8 cellular contexts compared by ENCODE assay signal in genomic region chr10:6579904-6580278, GRCh38. TPM values are rescaled to one million over a fixed set of nuclear protein-coding genes. Genes with fewer than 3 reads are reported as not detected.
DNase-seq lines count a peak whose midpoint lies in the region; ATAC-seq, FAIRE-seq and TF ChIP-seq lines count a peak whose summit lies in the region.

Gene PRKCQ, minus strand, starts transcription at chr10:6580276. Its CDS starts 65,141 bp downstream, at chr10:6515135.

- peaks cover 4% of the 10 kb centered on the region; the same call in 1 of the 2 replicates for H3K4me1 ChIP-seq in iPS DF 6.9 (ENCODE audit: control insufficient read depth, insufficient read depth, low read length)
- H3K4me1 ChIP-seq in small intestine (ENCODE audit: control insufficient read depth in 2 of 2, insufficient read depth in 1 of 2, low read depth in 1 of 2, low read length in 1 of 2) = no peaks in the 10 kb centered on the region

- in situ Hi-C loops in GM13977 (cut with MboI; ENCODE audit: low pct_unique_long_range_greater_than_20kb, low sequenced_read_pairs, unreplicated experiment) = no loop called here

- no peaks in the 10 kb centered on the region; the same call in 1 of the 2 replicates for H3K36me3 ChIP-seq in iPS DF 6.9 (ENCODE audit: control insufficient read depth, insufficient read depth, low read length)
- no peaks in the 10 kb centered on the region for H3K36me3 ChIP-seq in small intestine (ENCODE audit: control insufficient read depth in 2 of 2, insufficient read depth in 2 of 2, low read length in 2 of 2)

- POLR2A ChIA-PET in activated CD8-positive, alpha-beta memory T cell treated with anti-CD3 and anti-CD28 coated beads for 36 hours (lab: Charles Lee) = interaction anchor here (1.7 to 2.8 kb wide), 3 partner anchors 27 to 87 kb away, joined by 6 to 11 read pairs (median 8); no protein-coding TSS in a partner anchor

- no peak for TF ChIP-seq CTCF in GM13977 (IDR thresholded peaks at IDR 0.05; ENCODE audit: extremely low read depth, insufficient read depth, missing control alignments)

- no peaks in the 10 kb centered on the region for H3K9me3 Mint-ChIP-seq in activated naive CD4-positive, alpha-beta T cell treated with anti-CD3 and anti-CD28 coated beads, Interleukin-2, amount 50 U/mL, for 72 hours

- no CpG with 5 or more reads among the region's 41 CpGs for WGBS in iPS DF 6.9 (ENCODE audit: insufficient coverage, insufficient read length)
- 0 to 1% (median 1%) methylated on average over 30 to 41 of the region's 41 CpGs for WGBS in small intestine, 3 donors

- no peak for FAIRE-seq in small intestine (lab: Jason Lieb, UNC)

- no peaks in the 10 kb centered on the region for H3K27me3 ChIP-seq in iPS DF 6.9 (ENCODE audit: control insufficient read depth, insufficient read depth, low read length)
- H3K27me3 ChIP-seq in small intestine (ENCODE audit: control insufficient read depth in 2 of 2, insufficient read depth in 2 of 2, low read length in 2 of 2) = no peaks in the 10 kb centered on the region

- CTCF ChIA-PET in activated CD8-positive, alpha-beta memory T cell treated with anti-CD3 and anti-CD28 coated beads for 36 hours (lab: Charles Lee) = interaction anchor here (1.0 to 4.0 kb wide), 7 partner anchors 9 to 86 kb away, joined by 3 to 22 read pairs (median 4); no protein-coding TSS in a partner anchor

- DNase-seq in activated CD8-positive, alpha-beta memory T cell treated with anti-CD3 and anti-CD28 coated beads, Interleukin-2, amount 50 U/mL, for 48 hours = no peak
- DNase-seq in activated naive CD4-positive, alpha-beta T cell treated with anti-CD3 and anti-CD28 coated beads, Interleukin-2, amount 50 U/mL, for 72 hours (ENCODE audit: low spot score in 2 of 2) = peak in 1 of 2 donors; percentile 78
- DNase-seq in iPS DF 6.9 (ENCODE audit: low read depth, low spot score) (no peak), small intestine (peak; percentile 35), GM13977 (ENCODE audit: low spot score) (no peak)
- no peak for DNase-seq in effector CD8-positive, alpha-beta T cell (lab: John Stamatoyannopoulos, UW)

- H3K27ac Mint-ChIP-seq in activated naive CD4-positive, alpha-beta T cell treated with anti-CD3 and anti-CD28 coated beads, Interleukin-2, amount 50 U/mL, for 72 hours = peak within 1 kb of the TSS; percentile 98 to 99

- H3K4me3 ChIP-seq in iPS DF 6.9 (ENCODE audit: low read length) (peak within 1 kb of the TSS; percentile 76), small intestine (ENCODE audit: low read depth in 1 of 2, low read length in 2 of 2) (peak within 1 kb of the TSS; percentile 58 to 93)

- H3K36me3 Mint-ChIP-seq in activated naive CD4-positive, alpha-beta T cell treated with anti-CD3 and anti-CD28 coated beads, Interleukin-2, amount 50 U/mL, for 72 hours = peaks cover 42 to 72% of the 10 kb centered on the region in 2 donors

- peak; percentile 31 for ATAC-seq in HG03159 (IDR thresholded peaks at IDR 0.05; ENCODE audit: unreplicated experiment)
- ATAC-seq in activated naive CD4-positive, alpha-beta T cell treated with anti-CD3 and anti-CD28 coated beads, Interleukin-2, amount 50 U/mL, for 72 hours = no peak

- no peak within 1 kb of the TSS for H3K27ac ChIP-seq in iPS DF 6.9 (ENCODE audit: low read length)
- H3K27ac ChIP-seq in small intestine (ENCODE audit: low read depth in 1 of 2, low read length in 1 of 2) = peak within 1 kb of the TSS; percentile 72 to 76

- H3K9me3 ChIP-seq in iPS DF 6.9 (ENCODE audit: control insufficient read depth, insufficient read depth, low read length) (no peaks in the 10 kb centered on the region), small intestine (ENCODE audit: control insufficient read depth, low read depth) (no peaks in the 10 kb centered on the region)

RNA-seq across cellular contexts. Expression of gene PRKCQ, which starts in this region (rescaled TPM):
- total RNA-seq in activated CD8-positive, alpha-beta memory T cell treated with anti-CD3 and anti-CD28 coated beads for 36 hours = 10 to 100 TPM; 44.8 to 47.0 TPM
- total RNA-seq in activated naive CD4-positive, alpha-beta T cell treated with anti-CD3 and anti-CD28 coated beads, Interleukin-2, amount 50 U/mL, for 72 hours = 10 to 100 TPM; 27.5 to 48.4 TPM
- 1 to 10 TPM in 2 of 3 donors, under 1 TPM in 1; 0.91 to 1.4 (median 1.3) TPM for polyA plus RNA-seq in small intestine
